Comparison of ENCODE assay signal across 29 cellular contexts in genomic region chr1:206974154-206974553, GRCh38. TPM values are rescaled to one million over a fixed set of nuclear protein-coding genes. Genes with fewer than 3 reads are reported as not detected.
"Had no signal": no experiment of that assay in that cellular context is flagged by ENCODE, and none has a peak within 500 bp of the region (broad histone marks: within the 10 kb centered on the region; RNA-seq: fewer than 3 reads in every experiment).

No MANE protein-coding gene starts in this region.

- H3K27me3 ChIP-seq: upper lobe of right lung, vagina had no signal

- H3K27ac Mint-ChIP-seq: naive B cell; nephron progenitor cell; stimulated activated memory B cell treated with anti-CD40 and anti-IgM and Interleukin-4, amounts not matched to agents 10 μg/mL and 1 μg/mL and 100 μg/mL, for 72 hours; stimulated activated naive CD8-positive, alpha-beta T cell treated with anti-CD3 and anti-CD28 coated beads, Interleukin-15, Interleukin-2, amounts not matched to agents 100 ng/mL and 50 ng/mL, for 24 hours had no signal

- H3K9ac ChIP-seq: parathyroid adenoma had no signal

- H3K4me1 Mint-ChIP-seq: nephron progenitor cell had no signal

- H3K4me3 ChIP-seq: esophagus squamous epithelium, gastroesophageal sphincter, lung, prostate gland, spleen, tibial artery, upper lobe of right lung, vagina had no signal

- H3K36me3 Mint-ChIP-seq: naive B cell; stimulated activated memory B cell treated with anti-CD40 and anti-IgM and Interleukin-4, amounts not matched to agents 10 μg/mL and 1 μg/mL and 100 μg/mL, for 72 hours had no signal

- H3K4me1 ChIP-seq: gastroesophageal sphincter, parathyroid adenoma, prostate gland, tibial artery, vagina had no signal

- H3K36me3 ChIP-seq: esophagus squamous epithelium, gastroesophageal sphincter, prostate gland, spleen, tibial artery, upper lobe of right lung, vagina had no signal

- H3K9me3 ChIP-seq: esophagus squamous epithelium, gastroesophageal sphincter, prostate gland, spleen, tibial artery, upper lobe of right lung, vagina had no signal

- H3K9me3 Mint-ChIP-seq: naive B cell; nephron progenitor cell; stimulated activated memory B cell treated with anti-CD40 and anti-IgM and Interleukin-4, amounts not matched to agents 10 μg/mL and 1 μg/mL and 100 μg/mL, for 72 hours; stimulated activated naive CD8-positive, alpha-beta T cell treated with anti-CD3 and anti-CD28 coated beads, Interleukin-15, Interleukin-2, amounts not matched to agents 100 ng/mL and 50 ng/mL, for 24 hours had no signal

- H3K27me3 Mint-ChIP-seq: stimulated activated memory B cell treated with anti-CD40 and anti-IgM and Interleukin-4, amounts not matched to agents 10 μg/mL and 1 μg/mL and 100 μg/mL, for 72 hours had no signal

- H3K27ac ChIP-seq: esophagus squamous epithelium, gastroesophageal sphincter, parathyroid adenoma, prostate gland, spleen, tibial artery, upper lobe of right lung, vagina had no signal

- DNase-seq: dermis blood vessel endothelial cell; esophagus squamous epithelium; foreskin fibroblast; glutamatergic neuron; left colon; left ventricle myocardium superior; mesenchymal stem cell; midbrain; naive B cell; nephron progenitor cell; spleen; stimulated activated CD4-positive, alpha-beta T cell treated with anti-CD3 and anti-CD28 coated beads, Interleukin-15, amount 100 ng/mL, for 24 hours; stimulated activated CD4-positive, alpha-beta T cell treated with anti-CD3 and anti-CD28 coated beads, Interleukin-1b, Interleukin-23, amount 100 ng/mL, for 48 hours; stimulated activated CD4-positive, alpha-beta T cell treated with anti-CD3 and anti-CD28 coated beads, Interleukin-4, amount 100 ng/mL, for 24 hours; tibial artery; upper lobe of right lung had no signal

- H3K4me3 Mint-ChIP-seq: naive B cell; nephron progenitor cell; stimulated activated memory B cell treated with anti-CD40 and anti-IgM and Interleukin-4, amounts not matched to agents 10 μg/mL and 1 μg/mL and 100 μg/mL, for 72 hours; stimulated activated naive CD8-positive, alpha-beta T cell treated with anti-CD3 and anti-CD28 coated beads, Interleukin-15, Interleukin-2, amounts not matched to agents 100 ng/mL and 50 ng/mL, for 24 hours had no signal

RNA-seq across cellular contexts. Expression of gene FCAMR, which starts 3.9 kb away (rescaled TPM):
- total RNA-seq: dermis blood vessel endothelial cell, esophagus squamous epithelium, kidney epithelial cell, left ventricle myocardium superior, omental fat pad, sciatic nerve, skeletal muscle tissue, temporal lobe, upper lobe of right lung, vagina had no signal

RNA-seq across cellular contexts. Expression of gene PIGR, which starts 27.9 kb away (rescaled TPM):
- total RNA-seq: kidney epithelial cell, left ventricle myocardium superior had no signal

RNA-seq across cellular contexts. Expression of gene FCMR, which starts 52.4 kb away (rescaled TPM):
- total RNA-seq: epithelial cell of proximal tubule had no signal

RNA-seq across cellular contexts. Expression of gene C1orf116, which starts 58.4 kb away (rescaled TPM):
- total RNA-seq: skeletal muscle tissue had no signal
